In the genomic region with DNA sequence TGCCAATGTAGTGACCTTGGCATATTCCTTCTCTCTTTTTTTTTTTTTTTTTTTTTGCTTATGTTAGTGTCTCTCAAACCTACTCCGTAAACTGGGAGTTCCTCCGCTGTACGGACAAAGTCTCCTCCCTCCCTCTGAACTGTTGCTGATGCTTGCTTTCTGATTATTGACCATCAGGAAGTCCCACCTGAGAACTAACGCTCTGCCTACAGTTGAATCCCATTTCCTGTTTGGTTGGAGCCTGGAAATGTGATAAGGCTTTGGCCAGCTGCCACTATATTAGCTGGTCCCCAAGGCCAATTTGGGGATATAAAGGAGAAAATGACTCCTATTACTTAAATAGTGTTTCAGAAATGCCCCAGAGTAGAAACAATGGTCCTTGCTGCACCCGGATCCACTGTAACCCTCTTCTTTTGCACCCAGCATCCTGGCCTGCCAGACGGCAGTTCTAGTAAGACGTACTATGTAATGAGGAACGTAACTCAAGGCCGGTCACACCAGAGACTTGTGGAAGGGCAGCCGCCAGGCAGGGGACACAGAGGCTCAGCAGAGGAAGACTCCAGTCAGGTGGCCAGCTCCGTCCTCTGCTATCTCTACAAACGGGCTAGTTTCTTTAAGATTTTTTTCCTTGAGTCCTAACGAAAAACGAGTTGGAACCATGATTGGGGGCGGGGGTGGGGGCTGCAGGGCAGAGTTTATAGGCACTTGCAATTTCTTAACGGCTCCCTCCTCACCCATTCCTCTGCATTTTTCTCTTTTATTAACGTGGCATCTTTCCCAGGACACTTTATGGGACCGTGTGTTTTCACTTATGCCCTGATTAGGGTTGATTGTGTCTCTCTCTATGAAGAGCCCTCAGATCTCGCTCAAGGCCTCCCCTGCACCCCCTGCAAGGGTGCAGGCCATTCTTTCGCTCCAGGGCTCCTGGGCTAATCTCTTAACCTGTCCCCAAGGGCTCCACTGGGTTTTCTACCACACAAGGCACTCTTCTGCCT, we compare ENCODE assay signal across 2 cellular contexts.
TF ChIP-seq lines count a peak whose summit lies in the region.

No MANE protein-coding gene starts in this region.

TF ChIP-seq in HEK293, 187 proteins besides CTCF, POLR2A, EP300 and RAD21 (continued from another document):
- TF ChIP-seq, protein P1, sequence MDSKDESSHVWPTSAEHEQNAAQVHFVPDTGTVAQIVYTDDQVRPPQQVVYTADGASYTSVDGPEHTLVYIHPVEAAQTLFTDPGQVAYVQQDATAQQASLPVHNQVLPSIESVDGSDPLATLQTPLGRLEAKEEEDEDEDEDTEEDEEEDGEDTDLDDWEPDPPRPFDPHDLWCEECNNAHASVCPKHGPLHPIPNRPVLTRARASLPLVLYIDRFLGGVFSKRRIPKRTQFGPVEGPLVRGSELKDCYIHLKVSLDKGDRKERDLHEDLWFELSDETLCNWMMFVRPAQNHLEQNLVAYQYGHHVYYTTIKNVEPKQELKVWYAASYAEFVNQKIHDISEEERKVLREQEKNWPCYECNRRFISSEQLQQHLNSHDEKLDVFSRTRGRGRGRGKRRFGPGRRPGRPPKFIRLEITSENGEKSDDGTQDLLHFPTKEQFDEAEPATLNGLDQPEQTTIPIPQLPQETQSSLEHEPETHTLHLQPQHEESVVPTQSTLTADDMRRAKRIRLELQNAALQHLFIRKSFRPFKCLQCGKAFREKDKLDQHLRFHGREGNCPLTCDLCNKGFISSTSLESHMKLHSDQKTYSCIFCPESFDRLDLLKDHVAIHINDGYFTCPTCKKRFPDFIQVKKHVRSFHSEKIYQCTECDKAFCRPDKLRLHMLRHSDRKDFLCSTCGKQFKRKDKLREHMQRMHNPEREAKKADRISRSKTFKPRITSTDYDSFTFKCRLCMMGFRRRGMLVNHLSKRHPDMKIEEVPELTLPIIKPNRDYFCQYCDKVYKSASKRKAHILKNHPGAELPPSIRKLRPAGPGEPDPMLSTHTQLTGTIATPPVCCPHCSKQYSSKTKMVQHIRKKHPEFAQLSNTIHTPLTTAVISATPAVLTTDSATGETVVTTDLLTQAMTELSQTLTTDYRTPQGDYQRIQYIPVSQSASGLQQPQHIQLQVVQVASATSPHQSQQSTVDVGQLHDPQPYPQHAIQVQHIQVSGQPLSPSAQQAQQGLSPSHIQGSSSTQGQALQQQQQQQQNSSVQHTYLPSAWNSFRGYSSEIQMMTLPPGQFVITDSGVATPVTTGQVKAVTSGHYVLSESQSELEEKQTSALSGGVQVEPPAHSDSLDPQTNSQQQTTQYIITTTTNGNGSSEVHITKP (tag by site-specific recombination; IDR thresholded peaks at IDR 0.05) = peak; percentile 50
- TF ChIP-seq ZNF10 (tag by site-specific recombination; IDR thresholded peaks at IDR 0.05) (0 out of 2 replicates have a peak, but pooled peaks have one; percentile 40), ZNF223 (tag by site-specific recombination; IDR thresholded peaks at IDR 0.05) (peak; percentile 46; the same call in 1 of the 2 replicates), ZNF555 (tag by site-specific recombination; conservative IDR thresholded peaks at IDR 0.05) (no peak), SP2 (tag by site-specific recombination; IDR thresholded peaks at IDR 0.05) (0 out of 2 replicates have a peak, but pooled peaks have one; percentile 8), ZBTB8A (tag by site-specific recombination; IDR thresholded peaks at IDR 0.05) (peak; percentile 77)
- TF ChIP-seq, protein P2, sequence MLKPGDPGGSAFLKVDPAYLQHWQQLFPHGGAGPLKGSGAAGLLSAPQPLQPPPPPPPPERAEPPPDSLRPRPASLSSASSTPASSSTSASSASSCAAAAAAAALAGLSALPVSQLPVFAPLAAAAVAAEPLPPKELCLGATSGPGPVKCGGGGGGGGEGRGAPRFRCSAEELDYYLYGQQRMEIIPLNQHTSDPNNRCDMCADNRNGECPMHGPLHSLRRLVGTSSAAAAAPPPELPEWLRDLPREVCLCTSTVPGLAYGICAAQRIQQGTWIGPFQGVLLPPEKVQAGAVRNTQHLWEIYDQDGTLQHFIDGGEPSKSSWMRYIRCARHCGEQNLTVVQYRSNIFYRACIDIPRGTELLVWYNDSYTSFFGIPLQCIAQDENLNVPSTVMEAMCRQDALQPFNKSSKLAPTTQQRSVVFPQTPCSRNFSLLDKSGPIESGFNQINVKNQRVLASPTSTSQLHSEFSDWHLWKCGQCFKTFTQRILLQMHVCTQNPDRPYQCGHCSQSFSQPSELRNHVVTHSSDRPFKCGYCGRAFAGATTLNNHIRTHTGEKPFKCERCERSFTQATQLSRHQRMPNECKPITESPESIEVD (tag by site-specific recombination; IDR thresholded peaks at IDR 0.05) = peak; percentile 41; the same call in 1 of the 2 replicates
TF ChIP-seq in HEK293: peak in this region for 9.

TF ChIP-seq in SK-N-SH treated with all-trans-retinoic acid at 6 μM for 48 hours, 23 proteins besides CTCF, POLR2A, EP300 and RAD21 (continued from another document):
- TF ChIP-seq, protein P3, sequence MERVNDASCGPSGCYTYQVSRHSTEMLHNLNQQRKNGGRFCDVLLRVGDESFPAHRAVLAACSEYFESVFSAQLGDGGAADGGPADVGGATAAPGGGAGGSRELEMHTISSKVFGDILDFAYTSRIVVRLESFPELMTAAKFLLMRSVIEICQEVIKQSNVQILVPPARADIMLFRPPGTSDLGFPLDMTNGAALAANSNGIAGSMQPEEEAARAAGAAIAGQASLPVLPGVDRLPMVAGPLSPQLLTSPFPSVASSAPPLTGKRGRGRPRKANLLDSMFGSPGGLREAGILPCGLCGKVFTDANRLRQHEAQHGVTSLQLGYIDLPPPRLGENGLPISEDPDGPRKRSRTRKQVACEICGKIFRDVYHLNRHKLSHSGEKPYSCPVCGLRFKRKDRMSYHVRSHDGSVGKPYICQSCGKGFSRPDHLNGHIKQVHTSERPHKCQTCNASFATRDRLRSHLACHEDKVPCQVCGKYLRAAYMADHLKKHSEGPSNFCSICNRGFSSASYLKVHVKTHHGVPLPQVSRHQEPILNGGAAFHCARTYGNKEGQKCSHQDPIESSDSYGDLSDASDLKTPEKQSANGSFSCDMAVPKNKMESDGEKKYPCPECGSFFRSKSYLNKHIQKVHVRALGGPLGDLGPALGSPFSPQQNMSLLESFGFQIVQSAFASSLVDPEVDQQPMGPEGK (CRISPR knock-in tag; IDR thresholded peaks at IDR 0.05; ENCODE audit: borderline replicate concordance) = no peak
- TF ChIP-seq ZFP30 (CRISPR knock-in tag; IDR thresholded peaks at IDR 0.05) = no peak
- peak; percentile 25; the same call in 1 of the 2 replicates for TF ChIP-seq TCF4 (CRISPR knock-in tag; IDR thresholded peaks at IDR 0.05; ENCODE audit: borderline replicate concordance)
- no peak for TF ChIP-seq ARNTL (CRISPR knock-in tag; IDR thresholded peaks at IDR 0.05; ENCODE audit: borderline replicate concordance, low read depth)
- no peak for TF ChIP-seq ZFP3 (CRISPR knock-in tag; IDR thresholded peaks at IDR 0.05)
